ENCODE assay signal across 25 cellular contexts in the genomic region with DNA sequence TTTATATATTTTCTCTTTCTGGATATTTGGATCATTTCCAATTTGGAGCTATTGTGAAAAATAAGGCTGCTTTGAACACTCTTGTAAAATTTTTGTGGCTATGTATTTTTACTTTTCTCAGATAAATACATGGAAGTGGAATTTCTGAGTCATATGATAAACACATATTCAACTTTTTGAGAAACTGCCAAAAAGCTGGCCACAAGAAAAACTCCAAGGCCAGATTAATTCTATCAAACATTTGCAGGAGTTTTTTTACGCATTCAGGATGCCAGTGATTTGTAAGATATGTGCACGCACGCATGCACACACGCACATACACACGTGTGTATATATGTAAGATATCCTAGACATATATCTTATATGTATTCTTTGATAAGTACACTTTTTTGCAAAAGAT.
DNase-seq lines count a peak whose midpoint lies in the region; ATAC-seq and TF ChIP-seq lines count a peak whose summit lies in the region.
"Had no signal": no experiment of that assay in that cellular context is flagged by ENCODE, and none has a peak within 500 bp of the region (broad histone marks: within the 10 kb centered on the region; RNA-seq: fewer than 3 reads in every experiment).

No MANE protein-coding gene starts in this region.

- no peaks in the 10 kb centered on the region for H3K79me2 ChIP-seq in mammary epithelial cell (ENCODE audit: insufficient read depth, low read length)

- BruUV-seq in mammary epithelial cell (replicated peaks; lab: Mats Ljungman, UMichigan), result no TSS peak

- DNase-seq in AG10803 (ENCODE audit: low read depth) (peak; percentile 68), LHCN-M2 (ENCODE audit: low read depth) (peak; percentile 90), mammary epithelial cell (peak; percentile 32), lung microvascular endothelial cell (ENCODE audit: low read depth in 2 of 2) (peak; percentile 37 to 56), heart left ventricle (no peak), globus pallidus (ENCODE audit: low spot score) (no peak)
- no peak for DNase-seq in activated CD4-positive, alpha-beta T cell treated with anti-CD3 and anti-CD28 coated beads, Interleukin-2, amount 10 ng/mL, durations not matched to agents 24 days and 14 days
- DNase-seq: activated CD4-positive, alpha-beta T cell treated with anti-CD3 and anti-CD28 coated beads, Interleukin-2, amount 50 U/mL, for 48 hours; activated naive CD8-positive, alpha-beta T cell treated with anti-CD3 and anti-CD28 coated beads, Interleukin-2, amount 10 ng/mL, durations not matched to agents 7 days and 5 days; activated T-cell treated with anti-CD3 and anti-CD28 coated beads, Interleukin-2, amount 50 U/mL, for 4 hours; colonic mucosa; DMS53; NCI-H1105; NCI-H2227 treated with DMSO at 0.1 percent for 48 hours; stimulated activated CD4-positive, alpha-beta T cell treated with anti-CD3 and anti-CD28 coated beads, Interleukin-4, amount 100 ng/mL, for 1 hour; upper lobe of right lung had no signal

- H3K4me3 Mint-ChIP-seq in activated CD4-positive, alpha-beta T cell treated with anti-CD3 and anti-CD28 coated beads, Interleukin-2, amount 10 ng/mL, durations not matched to agents 24 days and 14 days, result no peak overlapping the region
- H3K4me3 Mint-ChIP-seq: activated naive CD8-positive, alpha-beta T cell treated with anti-CD3 and anti-CD28 coated beads, Interleukin-2, amount 10 ng/mL, durations not matched to agents 7 days and 5 days; activated T-cell treated with anti-CD3 and anti-CD28 coated beads, Interleukin-2, amount 50 U/mL, for 4 hours; IgD-negative memory B cell; neural crest cell had no signal

- no peak overlapping the region for H3K4me2 ChIP-seq in mammary epithelial cell (ENCODE audit: insufficient read depth, low read depth, low read length)
- H3K4me2 ChIP-seq: BLaER1 had no signal

- H3K4me1 Mint-ChIP-seq in activated CD4-positive, alpha-beta T cell treated with anti-CD3 and anti-CD28 coated beads, Interleukin-2, amount 10 ng/mL, durations not matched to agents 24 days and 14 days, result no peaks in the 10 kb centered on the region
- H3K4me1 Mint-ChIP-seq: activated naive CD8-positive, alpha-beta T cell treated with anti-CD3 and anti-CD28 coated beads, Interleukin-2, amount 10 ng/mL, durations not matched to agents 7 days and 5 days; IgD-negative memory B cell; neural crest cell had no signal

- no peaks in the 10 kb centered on the region for H3K36me3 Mint-ChIP-seq in activated CD4-positive, alpha-beta T cell treated with anti-CD3 and anti-CD28 coated beads, Interleukin-2, amount 10 ng/mL, durations not matched to agents 24 days and 14 days (ENCODE audit: low read depth)
- H3K36me3 Mint-ChIP-seq: activated naive CD8-positive, alpha-beta T cell treated with anti-CD3 and anti-CD28 coated beads, Interleukin-2, amount 10 ng/mL, durations not matched to agents 7 days and 5 days; IgD-negative memory B cell had no signal

- H3K36me3 ChIP-seq in mammary epithelial cell (ENCODE audit: insufficient read depth, low read length) (no peaks in the 10 kb centered on the region), heart left ventricle (no peaks in the 10 kb centered on the region)
- H3K36me3 ChIP-seq: BLaER1, colonic mucosa, right atrium auricular region, upper lobe of right lung had no signal

- ATAC-seq in heart left ventricle, result no peak
- ATAC-seq in GM19467 (IDR thresholded peaks at IDR 0.05; ENCODE audit: unreplicated experiment), result no peak
- ATAC-seq: activated T-cell treated with anti-CD3 and anti-CD28 coated beads, Interleukin-2, amount 50 U/mL, for 4 hours; esophagus mucosa; HCT116; upper lobe of right lung had no signal

- H3K27me3 Mint-ChIP-seq in activated CD4-positive, alpha-beta T cell treated with anti-CD3 and anti-CD28 coated beads, Interleukin-2, amount 10 ng/mL, durations not matched to agents 24 days and 14 days, result no peaks in the 10 kb centered on the region
- H3K27me3 Mint-ChIP-seq: activated naive CD8-positive, alpha-beta T cell treated with anti-CD3 and anti-CD28 coated beads, Interleukin-2, amount 10 ng/mL, durations not matched to agents 7 days and 5 days; IgD-negative memory B cell had no signal

- H3K27ac Mint-ChIP-seq in activated CD4-positive, alpha-beta T cell treated with anti-CD3 and anti-CD28 coated beads, Interleukin-2, amount 10 ng/mL, durations not matched to agents 24 days and 14 days, result no peak overlapping the region
- H3K27ac Mint-ChIP-seq: activated naive CD8-positive, alpha-beta T cell treated with anti-CD3 and anti-CD28 coated beads, Interleukin-2, amount 10 ng/mL, durations not matched to agents 7 days and 5 days; IgD-negative memory B cell had no signal

- dilution Hi-C loops in mammary epithelial cell (cut with HindIII; ENCODE audit: low sequenced_read_pairs), result no loop called here

- H3K4me1 ChIP-seq in mammary epithelial cell (ENCODE audit: insufficient read depth, low read length) (no peaks in the 10 kb centered on the region), heart left ventricle (peaks cover 0 to 10% (median 0%) of the 10 kb centered on the region in 12 donors)
- H3K4me1 ChIP-seq: BLaER1, colonic mucosa, right atrium auricular region, upper lobe of right lung had no signal

- H3K9me3 ChIP-seq in mammary epithelial cell (replicated peaks; ENCODE audit: insufficient read depth, low read length) (no peaks in the 10 kb centered on the region), heart left ventricle (no peaks in the 10 kb centered on the region)
- H3K9me3 ChIP-seq: BLaER1, colonic mucosa, right atrium auricular region, upper lobe of right lung had no signal

- H3K9me3 Mint-ChIP-seq in activated CD4-positive, alpha-beta T cell treated with anti-CD3 and anti-CD28 coated beads, Interleukin-2, amount 10 ng/mL, durations not matched to agents 24 days and 14 days, result no peaks in the 10 kb centered on the region
- H3K9me3 Mint-ChIP-seq: activated naive CD8-positive, alpha-beta T cell treated with anti-CD3 and anti-CD28 coated beads, Interleukin-2, amount 10 ng/mL, durations not matched to agents 7 days and 5 days; neural crest cell had no signal

- 88% methylated on average over 5 of the region's 5 CpGs for WGBS in mammary epithelial cell (ENCODE audit: low coverage, missing lambda C conversion rate)
- WGBS in heart left ventricle, 4 donors, result 83 to 88% (median 85%) methylated on average over 5 of the region's 5 CpGs

- no peak overlapping the region for H3K9ac ChIP-seq in mammary epithelial cell (ENCODE audit: insufficient read depth, low read length)
- H3K9ac ChIP-seq: BLaER1 had no signal

- in situ Hi-C loops in mammary epithelial cell (cut with MboI; ENCODE audit: low sequenced_read_pairs in 2 of 2), result loop anchor here (10.0 to 25.0 kb wide), 3 partner anchors 597 to 772 kb away; no protein-coding TSS in a partner anchor

- no peaks in the 10 kb centered on the region for H4K20me1 ChIP-seq in mammary epithelial cell (ENCODE audit: insufficient read depth, low read length)
- H4K20me1 ChIP-seq: BLaER1 had no signal

- H3K4me3 ChIP-seq in AG10803 (ENCODE audit: low read length) (no peak overlapping the region), mammary epithelial cell (replicated peaks in 1 of 3; ENCODE audit: insufficient read depth in 1 of 3, low read depth in 2 of 3, low read length in 3 of 3) (no peak overlapping the region), heart left ventricle (no peak overlapping the region)
- H3K4me3 ChIP-seq: BLaER1, colonic mucosa, lung, right atrium auricular region, SK-N-MC, upper lobe of right lung had no signal

- TF ChIP-seq CTCF in AG10803 (conservative IDR thresholded peaks at IDR 0.05; ENCODE audit: low read length), result no peak
- no peak for TF ChIP-seq CTCF in mammary epithelial cell (conservative IDR thresholded peaks at IDR 0.05 in 1 of 2, IDR thresholded peaks at IDR 0.05 in 1 of 2; ENCODE audit: extremely low read depth in 1 of 2, insufficient read depth in 1 of 2, low read depth in 1 of 2, low read length in 2 of 2)
- no peak for TF ChIP-seq CTCF in heart left ventricle (IDR thresholded peaks at IDR 0.05)

- CTCF ChIA-PET in mammary epithelial cell (lab: Charles Lee; ENCODE audit: low non-redundant PET), result interaction anchor here (0.6 kb wide), 1 partner anchor 610 kb away, joined by 3 read pairs; no protein-coding TSS in a partner anchor

- no peak overlapping the region for H3K27ac ChIP-seq in mammary epithelial cell (ENCODE audit: insufficient read depth, low read depth, low read length)
- H3K27ac ChIP-seq in heart left ventricle, result no peak overlapping the region
- H3K27ac ChIP-seq: BLaER1, colonic mucosa, right atrium auricular region, upper lobe of right lung had no signal

- H2AFZ ChIP-seq in mammary epithelial cell (ENCODE audit: low read depth, low read length), result no peak overlapping the region

- peaks cover 13% of the 10 kb centered on the region for H3K27me3 ChIP-seq in mammary epithelial cell (ENCODE audit: insufficient read depth, low read length)
- H3K27me3 ChIP-seq in heart left ventricle, result no peaks in the 10 kb centered on the region
- H3K27me3 ChIP-seq: BLaER1, colonic mucosa, right atrium auricular region, upper lobe of right lung had no signal

- TF ChIP-seq POLR2A in heart left ventricle (IDR thresholded peaks at IDR 0.05), result no peak

- intact Hi-C loops in mammary epithelial cell (cut with micrococcal nuclease) (loop anchor here (1.0 kb wide), 2 partner anchors 341 to 610 kb away; no protein-coding TSS in a partner anchor), heart left ventricle (cut with DNase I) (loop anchor here (2.0 to 10.0 kb wide), 12 partner anchors 342 to 764 kb away; a partner anchor contains a TSS)
- intact Hi-C loops in activated CD4-positive, alpha-beta T cell treated with anti-CD3 and anti-CD28 coated beads, Interleukin-2, amount 10 ng/mL, durations not matched to agents 24 days and 14 days (cut with micrococcal nuclease), result no loop called here

Comparison
In these comparisons a context has a peak if more than half of its experiments do, and no peak if none do; other contexts are left out.
1. DNase-seq: peak in AG10803 (single experiment), LHCN-M2 (single experiment), mammary epithelial cell (single experiment) and lung microvascular endothelial cell (2 of 2); none in activated CD4-positive, alpha-beta T cell treated with anti-CD3 and anti-CD28 coated beads, Interleukin-2, amount 10 ng/mL, durations not matched to agents 24 days and 14 days (single experiment), heart left ventricle (0 of 5) and globus pallidus (single experiment).